In the genomic region with DNA sequence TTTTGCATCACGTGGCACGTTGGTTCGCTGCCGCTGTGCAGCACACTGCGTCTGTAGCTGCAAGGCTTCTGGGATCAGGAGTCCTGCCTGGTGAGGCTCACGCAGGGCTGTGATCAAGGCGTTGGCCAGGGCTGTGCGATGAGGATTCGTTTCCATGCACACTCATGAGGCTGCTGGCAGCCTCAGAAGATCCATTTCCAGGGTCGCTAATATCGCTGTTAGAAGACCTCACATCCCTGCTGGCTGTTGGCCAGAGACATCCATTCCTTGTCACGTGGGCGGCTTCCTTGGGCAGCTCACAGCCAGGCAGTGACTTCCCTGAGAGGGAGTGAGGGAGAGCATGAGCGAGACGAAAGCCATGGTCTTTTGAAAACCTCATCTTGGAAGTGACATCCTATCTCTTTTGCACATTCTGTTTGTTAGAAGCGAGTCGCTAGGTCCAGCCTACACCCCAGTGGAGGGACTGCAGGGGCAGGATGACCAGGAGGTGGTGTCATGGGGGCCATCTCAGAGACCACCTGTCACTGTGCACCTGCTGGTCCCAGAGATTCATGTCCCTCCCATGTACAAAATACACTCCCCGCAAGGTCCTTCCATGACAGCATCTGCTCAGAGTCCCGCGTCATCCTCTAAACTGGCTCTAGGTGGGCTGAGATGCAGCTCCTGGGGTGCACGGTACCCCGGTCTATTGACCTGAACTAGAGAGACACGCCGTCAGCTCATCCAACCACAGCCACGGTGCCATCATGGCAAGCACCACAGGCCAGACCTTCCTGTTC, we compare ENCODE assay signal across 8 cellular contexts. TPM values are rescaled to one million over a fixed set of nuclear protein-coding genes. Genes with fewer than 3 reads are reported as not detected.
A peak's percentile ranks its signal among the peaks of the same experiment; 100 is the strongest.
DNase-seq lines count a peak whose midpoint lies in the region; ATAC-seq and TF ChIP-seq lines count a peak whose summit lies in the region.
"Had no signal": no experiment of that assay in that cellular context is flagged by ENCODE, and none has a peak within 500 bp of the region (broad histone marks: within the 10 kb centered on the region; RNA-seq: fewer than 3 reads in every experiment).

No MANE protein-coding gene starts in this region.

- H2BK5ac ChIP-seq in IMR-90 (ENCODE audit: low read depth, low read length, poor library complexity, severe bottlenecking) = peak overlapping the region; percentile 50

- H3K4me1 Mint-ChIP-seq in activated CD4-positive, alpha-beta memory T cell treated with anti-CD3 and anti-CD28 coated beads, Interleukin-2, amount 10 ng/mL, durations not matched to agents 7 days and 5 days = peaks cover 51% of the 10 kb centered on the region
- H3K4me1 Mint-ChIP-seq in activated CD8-positive, alpha-beta memory T cell treated with anti-CD3 and anti-CD28 coated beads, Interleukin-2, amount 10 ng/mL, durations not matched to agents 7 days and 5 days = peaks cover 34% of the 10 kb centered on the region

- H3K23ac ChIP-seq in IMR-90 (ENCODE audit: low read depth, low read length) = peak overlapping the region; percentile 54; the same call in 1 of the 2 replicates

- dilution Hi-C loops in IMR-90 (cut with HindIII; ENCODE audit: low sequenced_read_pairs, unreplicated experiment) = no loop called here

- H3K27ac Mint-ChIP-seq in activated CD4-positive, alpha-beta memory T cell treated with anti-CD3 and anti-CD28 coated beads, Interleukin-2, amount 10 ng/mL, durations not matched to agents 7 days and 5 days = peak overlapping the region; percentile 73
- no peak overlapping the region for H3K27ac Mint-ChIP-seq in activated CD8-positive, alpha-beta memory T cell treated with anti-CD3 and anti-CD28 coated beads, Interleukin-2, amount 10 ng/mL, durations not matched to agents 7 days and 5 days

- no peak overlapping the region; the same call in 2 of the 3 replicates for H2BK15ac ChIP-seq in IMR-90 (ENCODE audit: low read depth, low read length)

- no peaks in the 10 kb centered on the region for H3K36me3 Mint-ChIP-seq in activated CD4-positive, alpha-beta memory T cell treated with anti-CD3 and anti-CD28 coated beads, Interleukin-2, amount 10 ng/mL, durations not matched to agents 7 days and 5 days (ENCODE audit: low read depth)
- no peaks in the 10 kb centered on the region for H3K36me3 Mint-ChIP-seq in activated CD8-positive, alpha-beta memory T cell treated with anti-CD3 and anti-CD28 coated beads, Interleukin-2, amount 10 ng/mL, durations not matched to agents 7 days and 5 days

- H3K4me1 ChIP-seq in IMR-90 (ENCODE audit: control insufficient read depth, insufficient read depth, low read length) = peaks cover 23% of the 10 kb centered on the region
- H3K4me1 ChIP-seq in heart right ventricle = peaks cover 8 to 52% (median 39%) of the 10 kb centered on the region in 9 donors

- peaks cover 32 to 81% of the 10 kb centered on the region in 2 experiments for H3K79me1 ChIP-seq in IMR-90 (ENCODE audit: low read depth in 1 of 2, low read length in 2 of 2)

- H3K4me3 Mint-ChIP-seq in activated CD4-positive, alpha-beta memory T cell treated with anti-CD3 and anti-CD28 coated beads, Interleukin-2, amount 10 ng/mL, durations not matched to agents 7 days and 5 days = no peak overlapping the region
- no peak overlapping the region for H3K4me3 Mint-ChIP-seq in activated CD8-positive, alpha-beta memory T cell treated with anti-CD3 and anti-CD28 coated beads, Interleukin-2, amount 10 ng/mL, durations not matched to agents 7 days and 5 days

- WGBS in IMR-90 (ENCODE audit: extremely low coverage in 2 of 2, insufficient read length in 1 of 2), 2 experiments = 43% methylated on average over 11 of the region's 25 CpGs; no CpG with 5 or more reads in 1 of the 2 experiments
- WGBS in heart right ventricle, 2 donors = 46 to 53% methylated on average over 25 of the region's 25 CpGs

- no peaks in the 10 kb centered on the region for H3K36me3 ChIP-seq in IMR-90 (ENCODE audit: control insufficient read depth, insufficient read depth, low read length)
- H3K36me3 ChIP-seq in heart right ventricle = no peaks in the 10 kb centered on the region

- H3K9me3 ChIP-seq in IMR-90 (ENCODE audit: control insufficient read depth, insufficient read depth, low read length) = no peaks in the 10 kb centered on the region
- no peaks in the 10 kb centered on the region for H3K9me3 ChIP-seq in heart right ventricle

- peak overlapping the region; percentile 29 for H3K4me2 ChIP-seq in IMR-90 (ENCODE audit: low read depth, low read length)

- H3K27ac ChIP-seq in IMR-90 (ENCODE audit: insufficient read depth, low read length) = peak overlapping the region; percentile 28; the same call in 1 of the 2 replicates
- H3K27ac ChIP-seq in heart right ventricle = peak overlapping the region in 4 of 10 donors; percentile 2 to 49 (median 26)

- H3K9ac ChIP-seq in IMR-90 (ENCODE audit: low read depth, low read length) = no peak overlapping the region

- no peak for TF ChIP-seq POLR2A in IMR-90 (IDR thresholded peaks at IDR 0.05; ENCODE audit: low read depth, low read length)

- H3K4me3 ChIP-seq in IMR-90 (ENCODE audit: insufficient read depth, low read depth, low read length) (no peak overlapping the region), heart right ventricle (peak overlapping the region in 4 of 10 donors; percentile 6 to 34 (median 18))

- POLR2A ChIA-PET in IMR-90 (lab: Charles Lee; ENCODE audit: unreplicated experiment) = interaction anchor here (0.6 kb wide), 1 partner anchor 16 kb away, joined by 3 read pairs; no protein-coding TSS in a partner anchor
- POLR2A ChIA-PET in activated CD4-positive, alpha-beta memory T cell treated with anti-CD3 and anti-CD28 coated beads, Interleukin-2, amount 10 ng/mL, durations not matched to agents 7 days and 5 days (lab: Charles Lee) = no interaction called here

- H3K27me3 ChIP-seq in IMR-90 (ENCODE audit: control insufficient read depth, insufficient read depth, low read length) (no peaks in the 10 kb centered on the region), heart right ventricle (no peaks in the 10 kb centered on the region)

- H3K9me3 Mint-ChIP-seq in activated CD4-positive, alpha-beta memory T cell treated with anti-CD3 and anti-CD28 coated beads, Interleukin-2, amount 10 ng/mL, durations not matched to agents 7 days and 5 days = no peaks in the 10 kb centered on the region
- no peaks in the 10 kb centered on the region for H3K9me3 Mint-ChIP-seq in activated CD8-positive, alpha-beta memory T cell treated with anti-CD3 and anti-CD28 coated beads, Interleukin-2, amount 10 ng/mL, durations not matched to agents 7 days and 5 days (ENCODE audit: low read depth)

- peaks cover 4% of the 10 kb centered on the region for H3K27me3 Mint-ChIP-seq in activated CD4-positive, alpha-beta memory T cell treated with anti-CD3 and anti-CD28 coated beads, Interleukin-2, amount 10 ng/mL, durations not matched to agents 7 days and 5 days
- H3K27me3 Mint-ChIP-seq in activated CD8-positive, alpha-beta memory T cell treated with anti-CD3 and anti-CD28 coated beads, Interleukin-2, amount 10 ng/mL, durations not matched to agents 7 days and 5 days = peaks cover 35% of the 10 kb centered on the region

- H3K56ac ChIP-seq in IMR-90 (ENCODE audit: extremely low read depth, insufficient read depth, low read length) = no peak overlapping the region

- in situ Hi-C loops in IMR-90 (cut with MboI; ENCODE audit: low sequenced_read_pairs) = no loop called here

- peak overlapping the region; percentile 57 for H2AK5ac ChIP-seq in IMR-90 (ENCODE audit: low read depth, low read length)

- intact Hi-C loops in IMR-90 (cut with micrococcal nuclease) (no loop called here), heart right ventricle (cut with DNase I) (no loop called here), sciatic nerve (cut with DNase I) (no loop called here)

- CTCF ChIA-PET in IMR-90 (lab: Yijun Ruan, JAX) = no interaction called here
- CTCF ChIA-PET in activated CD4-positive, alpha-beta memory T cell treated with anti-CD3 and anti-CD28 coated beads, Interleukin-2, amount 10 ng/mL, durations not matched to agents 7 days and 5 days (lab: Charles Lee) = no interaction called here
- CTCF ChIA-PET in activated CD8-positive, alpha-beta memory T cell treated with anti-CD3 and anti-CD28 coated beads, Interleukin-2, amount 10 ng/mL, durations not matched to agents 7 days and 5 days (lab: Charles Lee) = interaction anchor here (1.5 kb wide), 1 partner anchor 176 kb away, joined by 3 read pairs; no protein-coding TSS in a partner anchor

- H2BK20ac ChIP-seq in IMR-90 (ENCODE audit: low read depth, low read length) = no peak overlapping the region

- peak overlapping the region; percentile 26 for H3K14ac ChIP-seq in IMR-90 (replicated peaks; ENCODE audit: low read depth, low read length)

- no peak for TF ChIP-seq RAD21 in IMR-90 (IDR thresholded peaks at IDR 0.05; ENCODE audit: low read length)

- peak overlapping the region; percentile 78 for H2AFZ ChIP-seq in IMR-90 (replicated peaks; ENCODE audit: low read length, poor library complexity)

- H3K4ac ChIP-seq in IMR-90 (ENCODE audit: low read depth, low read length) = peak overlapping the region; percentile 65

- H2AK9ac ChIP-seq in IMR-90 (replicated peaks; ENCODE audit: low read depth, low read length, poor library complexity) = peak overlapping the region; percentile 70

- ATAC-seq in IMR-90 (ENCODE audit: low read depth) (peak; percentile 72), heart right ventricle (peak; percentile 19 to 59 (median 50)), sciatic nerve (peak; percentile 75)
- ATAC-seq in activated CD8-positive, alpha-beta memory T cell treated with anti-CD3 and anti-CD28 coated beads, Interleukin-2, amount 10 ng/mL, durations not matched to agents 7 days and 5 days = no peak

- peak overlapping the region; percentile 79 for H4K91ac ChIP-seq in IMR-90 (ENCODE audit: insufficient read depth, low read depth, low read length)

- peaks cover 31% of the 10 kb centered on the region for H3K9me1 ChIP-seq in IMR-90 (ENCODE audit: insufficient read depth, low read length)

- H4K20me1 ChIP-seq in IMR-90 (ENCODE audit: insufficient read depth, low read length) = peaks cover 55% of the 10 kb centered on the region

- TF ChIP-seq CTCF in IMR-90 (conservative IDR thresholded peaks at IDR 0.05; ENCODE audit: low read depth, low read length) (no peak), heart right ventricle (IDR thresholded peaks at IDR 0.05) (no peak)

- DNase-seq in IMR-90 = peak; percentile 52
- DNase-seq in activated CD4-positive, alpha-beta memory T cell treated with anti-CD3 and anti-CD28 coated beads, Interleukin-2, amount 10 ng/mL, durations not matched to agents 7 days and 5 days = no peak
- DNase-seq in heart right ventricle = peak in 1 of 2 donors; percentile 44
- DNase-seq in sciatic nerve (ENCODE audit: low spot score) = peak; percentile 67
- DNase-seq in activated CD8-positive, alpha-beta memory T cell treated with anti-CD3 and anti-CD28 coated beads, Interleukin-2, amount 10 ng/mL, durations not matched to agents 7 days and 5 days = no peak
- no peak for DNase-seq in SW 1271 (lab: John Stamatoyannopoulos, UW)
- no peak for DNase-seq in T1000 (lab: John Stamatoyannopoulos, UW)
- DNase-seq: NCI-H82 had no signal

- H4K8ac ChIP-seq in IMR-90 (ENCODE audit: low read depth in 2 of 2, low read length in 2 of 2) = peak overlapping the region in 1 of 2 experiments; percentile 71; a peak in 2 of 4 replicates

- no peak overlapping the region; the same call in 1 of the 2 replicates for H3K18ac ChIP-seq in IMR-90 (ENCODE audit: low read depth, low read length)

- H4K5ac ChIP-seq in IMR-90 (ENCODE audit: low read depth, low read length) = peak overlapping the region; percentile 38; the same call in 1 of the 2 replicates

- no TSS peak for BruUV-seq in IMR-90 (replicated peaks; lab: Mats Ljungman, UMichigan)

- H2BK120ac ChIP-seq in IMR-90 (ENCODE audit: low read depth, low read length) = peak overlapping the region; percentile 67

RNA-seq across cellular contexts. Expression of a gene that starts 12.2 kb away (rescaled TPM):
- 11.8 and 13.1 TPM in 2 replicates for total RNA-seq in IMR-90 (2012; rRNA removed)
- 12.0 and 15.7 TPM in 2 replicates for polyA plus RNA-seq in IMR-90 (2012; rRNA removed)
- 9.1 and 13.7 TPM in 2 replicates for polyA plus RNA-seq in IMR-90 (2012; cell fraction: cytosol; rRNA removed)
- polyA plus RNA-seq in IMR-90 (2012; cell fraction: nucleus; rRNA removed; ENCODE audit: low replicate concordance) = 27.6 and 42.6 TPM in 2 replicates
- 1 to 10 TPM; 7.4 to 7.5 TPM for total RNA-seq in activated CD4-positive, alpha-beta memory T cell treated with anti-CD3 and anti-CD28 coated beads, Interleukin-2, amount 10 ng/mL, durations not matched to agents 7 days and 5 days
- total RNA-seq in heart right ventricle = 10 to 100 TPM in 9 of 10 donors, 1 to 10 TPM in 1; 9.7 to 24.3 (median 13.1) TPM
- 10 to 100 TPM; 10.6 to 24.4 TPM for polyA plus RNA-seq in heart right ventricle
- total RNA-seq in sciatic nerve = 40.7 TPM
- total RNA-seq in activated CD8-positive, alpha-beta memory T cell treated with anti-CD3 and anti-CD28 coated beads, Interleukin-2, amount 10 ng/mL, durations not matched to agents 7 days and 5 days = 1 to 10 TPM; 2.1 to 5.0 TPM

RNA-seq across cellular contexts. Expression of a gene that starts 56.1 kb away (rescaled TPM):
- total RNA-seq in IMR-90 (2012; rRNA removed) (under 0.01 and 0.28 TPM in 2 replicates), heart right ventricle (1 to 10 TPM in 1 of 10 donors, under 1 TPM in 9; 0.25 to 1.0 (median 0.41) TPM), sciatic nerve (1.8 TPM)
- polyA plus RNA-seq in IMR-90 (2012; rRNA removed) (0.07 and 0.09 TPM in 2 replicates), heart right ventricle (1 to 10 TPM in 1 of 2 donors, under 1 TPM in 1; 0.28 to 1.2 TPM)
- polyA plus RNA-seq in IMR-90 (2012; cell fraction: cytosol; rRNA removed) = 0.07 TPM in 1 of 2 replicates, not detected in the other
- 1.2 and 2.0 TPM in 2 replicates for polyA plus RNA-seq in IMR-90 (2012; cell fraction: nucleus; rRNA removed; ENCODE audit: low replicate concordance)
- under 1 TPM; 0.60 to 0.65 TPM for total RNA-seq in activated CD4-positive, alpha-beta memory T cell treated with anti-CD3 and anti-CD28 coated beads, Interleukin-2, amount 10 ng/mL, durations not matched to agents 7 days and 5 days
- under 1 TPM; 0.73 to 0.82 TPM for total RNA-seq in activated CD8-positive, alpha-beta memory T cell treated with anti-CD3 and anti-CD28 coated beads, Interleukin-2, amount 10 ng/mL, durations not matched to agents 7 days and 5 days

Comparison
In these comparisons a context has a peak if more than half of its experiments do, and no peak if none do; other contexts are left out.
1. DNase-seq: peak in IMR-90 (single experiment) and sciatic nerve (single experiment); none in activated CD4-positive, alpha-beta memory T cell treated with anti-CD3 and anti-CD28 coated beads, Interleukin-2, amount 10 ng/mL, durations not matched to agents 7 days and 5 days (single experiment), activated CD8-positive, alpha-beta memory T cell treated with anti-CD3 and anti-CD28 coated beads, Interleukin-2, amount 10 ng/mL, durations not matched to agents 7 days and 5 days (single experiment), SW 1271 (0 of 2) and T1000 (single experiment).